8 cellular contexts compared by ENCODE assay signal in the genomic region with DNA sequence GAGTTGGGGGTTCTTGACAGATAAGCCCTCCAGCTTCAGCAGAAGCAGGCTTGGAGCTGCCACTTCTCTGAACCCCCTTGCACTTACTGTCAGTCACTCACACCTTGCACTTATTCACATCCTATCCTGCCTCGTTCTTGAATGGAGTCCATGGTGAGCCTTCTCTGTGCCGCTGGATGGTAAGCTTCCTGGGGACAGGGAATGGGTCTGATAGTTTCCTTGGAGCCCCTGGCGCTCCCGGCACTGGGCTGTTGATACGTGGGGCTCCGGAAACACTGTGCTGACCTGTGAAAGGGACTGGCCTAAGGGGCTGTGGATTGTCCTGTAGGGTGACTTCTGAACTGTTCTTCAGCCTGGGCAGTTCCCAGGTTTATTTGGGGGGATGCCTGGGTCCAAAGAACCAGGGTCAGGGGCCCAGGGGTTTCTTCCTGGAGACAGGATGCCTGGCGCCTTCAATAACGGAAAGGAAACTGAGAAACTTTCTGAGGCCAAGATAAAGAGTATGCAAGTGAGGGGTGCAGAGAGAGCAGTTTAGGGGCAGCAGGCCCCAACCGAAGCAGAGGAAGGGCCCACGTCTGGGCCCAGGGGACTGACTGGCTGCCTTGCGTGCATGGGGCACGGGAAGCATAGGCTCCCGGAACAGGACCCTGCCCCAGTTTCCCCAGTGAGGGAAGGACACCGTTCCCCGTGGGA. TPM values are rescaled to one million over a fixed set of nuclear protein-coding genes. Genes with fewer than 3 reads are reported as not detected.
DNase-seq lines count a peak whose midpoint lies in the region; ATAC-seq and TF ChIP-seq lines count a peak whose summit lies in the region.

No MANE protein-coding gene starts in this region.

- POLR2A ChIA-PET in GM10248 (lab: Yijun Ruan, JAX) = no interaction called here

- H3K27ac ChIP-seq in C4-2B = peak overlapping the region; percentile 83
- H3K27ac ChIP-seq in angular gyrus (ENCODE audit: low read depth, low read length) = peak overlapping the region; percentile 89
- H3K27ac ChIP-seq in liver (ENCODE audit: low read depth in 1 of 2, low read length in 2 of 2) = peak overlapping the region; percentile 69 to 79
- H3K27ac ChIP-seq in transverse colon = peak overlapping the region; percentile 80 to 87 (median 84)

- ATAC-seq in GM19455 (IDR thresholded peaks at IDR 0.05; ENCODE audit: unreplicated experiment) = peak; percentile 41
- ATAC-seq in HG03558 (IDR thresholded peaks at IDR 0.05; ENCODE audit: extremely low read depth, unreplicated experiment) = peak; percentile 11

- DNase-seq in transverse colon = no peak
- no peak for DNase-seq in GM10248 (ENCODE audit: extremely low spot score)
- DNase-seq in cerebellum (ENCODE audit: low spot score) = no peak

- H3K9ac ChIP-seq in liver (ENCODE audit: low read depth in 1 of 2, low read length in 2 of 2) = peak overlapping the region; percentile 33 to 39

- no peak for TF ChIP-seq EP300 in transverse colon (IDR thresholded peaks at IDR 0.05; ENCODE audit: low read depth)

- H3K36me3 ChIP-seq in liver (ENCODE audit: control insufficient read depth in 4 of 4, insufficient read depth in 3 of 4, low read depth in 1 of 4, low read length in 3 of 4) (no peaks in the 10 kb centered on the region), transverse colon (no peaks in the 10 kb centered on the region)

- WGBS in liver = 46% methylated on average over 15 of the region's 15 CpGs
- WGBS in transverse colon (ENCODE audit: low coverage in 1 of 2), 2 donors = 51% methylated on average over 14 of the region's 15 CpGs; no CpG with 5 or more reads in 1 of the 2 donors

- TF ChIP-seq RAD21 in liver (IDR thresholded peaks at IDR 0.05) = no peak

- no peak for TF ChIP-seq POLR2A in transverse colon (IDR thresholded peaks at IDR 0.05)

- H3K9me3 ChIP-seq in liver (ENCODE audit: control insufficient read depth in 4 of 4, low read length in 3 of 4) (no peaks in the 10 kb centered on the region), transverse colon (no peaks in the 10 kb centered on the region)

- no peak for TF ChIP-seq CTCF in C4-2B (conservative IDR thresholded peaks at IDR 0.05)
- TF ChIP-seq CTCF in liver (IDR thresholded peaks at IDR 0.05; ENCODE audit: low read depth, low read length, missing input control) = no peak
- TF ChIP-seq CTCF in transverse colon (IDR thresholded peaks at IDR 0.05) = no peak
- no peak for TF ChIP-seq CTCF in GM10248 (IDR thresholded peaks at IDR 0.05; ENCODE audit: control extremely low read depth, extremely low read depth, low read depth, missing control alignments)

- no peaks in the 10 kb centered on the region for H3K27me3 ChIP-seq in liver (ENCODE audit: control insufficient read depth in 4 of 4, insufficient read depth in 4 of 4, low read length in 3 of 4)
- peaks cover 13% of the 10 kb centered on the region for H3K27me3 ChIP-seq in transverse colon

- peak overlapping the region; percentile 2 to 85 (median 46) for H3K4me3 ChIP-seq in liver (ENCODE audit: low read depth in 1 of 3, low read length in 3 of 3)
- H3K4me3 ChIP-seq in transverse colon = peak overlapping the region; percentile 55 to 81 (median 62)

- CTCF ChIA-PET in GM10248 (lab: Yijun Ruan, JAX) = interaction anchor here (2.0 kb wide), 1 partner anchor 44 kb away, joined by 11 read pairs; no protein-coding TSS in a partner anchor

- intact Hi-C loops in transverse colon (cut with DNase I; ENCODE audit: low total_unique reads) = no loop called here

- in situ Hi-C loops in transverse colon (cut with MboI; ENCODE audit: low pct_ligation_motif_present in 1 of 4, low pct_unique_long_range_greater_than_20kb in 1 of 4, low sequenced_read_pairs in 3 of 4) = no loop called here

- H3K4me1 ChIP-seq in liver (ENCODE audit: control insufficient read depth in 4 of 4, insufficient read depth in 4 of 4, low read length in 3 of 4) (peaks cover 5 to 24% (median 17%) of the 10 kb centered on the region in 4 donors), transverse colon (peaks cover 5 to 69% (median 27%) of the 10 kb centered on the region in 4 donors)

TF ChIP-seq in liver, 16 proteins besides CTCF, POLR2A, EP300 and RAD21:
- TF ChIP-seq FOXA2 (IDR thresholded peaks at IDR 0.05) = no peak
- peak; percentile 39 for TF ChIP-seq NR2F2 (IDR thresholded peaks at IDR 0.05)
- no peak for TF ChIP-seq HNF4G (IDR thresholded peaks at IDR 0.05)
- TF ChIP-seq, protein P1, sequence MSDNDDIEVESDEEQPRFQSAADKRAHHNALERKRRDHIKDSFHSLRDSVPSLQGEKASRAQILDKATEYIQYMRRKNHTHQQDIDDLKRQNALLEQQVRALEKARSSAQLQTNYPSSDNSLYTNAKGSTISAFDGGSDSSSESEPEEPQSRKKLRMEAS (IDR thresholded peaks at IDR 0.05) = no peak
- TF ChIP-seq RXRA (IDR thresholded peaks at IDR 0.05) = no peak
- no peak for TF ChIP-seq SP1 (IDR thresholded peaks at IDR 0.05)

RNA-seq across cellular contexts. Expression of a gene that starts 0.7 kb away (rescaled TPM):
- total RNA-seq in liver = 10 to 100 TPM in 1 of 2 donors, 1 to 10 TPM in 1; 7.4 to 18.4 TPM
- 10 to 100 TPM in 1 of 2 donors, 1 to 10 TPM in 1; 4.5 to 13.7 TPM for polyA plus RNA-seq in liver
- 100 to 1,000 TPM in 3 of 4 donors, 10 to 100 TPM in 1; 26.1 to 206 (median 166) TPM for total RNA-seq in transverse colon
- total RNA-seq in cerebellum = 13.7 TPM

RNA-seq across cellular contexts. Expression of a gene that starts 50.9 kb away (rescaled TPM):
- 10 to 100 TPM in 1 of 2 donors, 1 to 10 TPM in 1; 5.6 to 10.7 TPM for total RNA-seq in liver
- polyA plus RNA-seq in liver = 10 to 100 TPM; 27.3 to 61.0 TPM
- total RNA-seq in transverse colon = 10 to 100 TPM in 3 of 4 donors, under 1 TPM in 1; 0.40 to 13.7 (median 11.3) TPM
- 4.5 TPM for total RNA-seq in cerebellum
